ENCODE assay signal across 28 cellular contexts in genomic region chr5:73701566-73701965, GRCh38.
DNase-seq lines count a peak whose midpoint lies in the region; ATAC-seq, FAIRE-seq and TF ChIP-seq lines count a peak whose summit lies in the region.
"Had no signal": no experiment of that assay in that cellular context is flagged by ENCODE, and none has a peak within 500 bp of the region (broad histone marks: within the 10 kb centered on the region; RNA-seq: fewer than 3 reads in every experiment).

No MANE protein-coding gene starts in this region.

- no peak overlapping the region for H3K27ac Mint-ChIP-seq in astrocyte (ENCODE audit: unreplicated experiment)
- H3K27ac Mint-ChIP-seq: activated naive CD8-positive, alpha-beta T cell treated with anti-CD3 and anti-CD28 coated beads, Interleukin-2, amount 50 U/mL, for 24 hours; endodermal cell; H9; nephron; T-helper 2 cell treated with Interferon-gamma antibody and Interleukin-4, amounts not matched to agents 5 μg/mL and 100 μg/mL, for 36 hours; WTC11 had no signal

- H3K4me2 ChIP-seq in astrocyte (ENCODE audit: low read length) (no peak overlapping the region), SK-N-SH (no peak overlapping the region)
- H3K4me2 ChIP-seq: BLaER1 treated with 17β-estradiol and CSF1 and Interleukin-3, amounts not matched to agents 10 nM and 100 nM had no signal

- H3F3A ChIP-seq in SK-N-SH (replicated peaks; ENCODE audit: insufficient read depth) = no peaks in the 10 kb centered on the region

- H3K36me3 Mint-ChIP-seq in astrocyte (ENCODE audit: low read depth, unreplicated experiment) = no peaks in the 10 kb centered on the region
- H3K36me3 Mint-ChIP-seq: WTC11 had no signal

- DNase-seq in DMS53 (lab: John Stamatoyannopoulos, UW) (peak; percentile 77), HPDE6-E6E7 (ENCODE audit: extremely low spot score) (peak; percentile 81), astrocyte (ENCODE audit: low read depth) (peak; percentile 7), fibroblast of villous mesenchyme (ENCODE audit: low read depth) (peak; percentile 15), SKM-1 (lab: John Stamatoyannopoulos, UW; ENCODE audit: unreplicated experiment) (no peak), AML-193 (lab: John Stamatoyannopoulos, UW) (no peak), SK-N-SH (no peak)
- DNase-seq: ACHN; activated CD4-positive, alpha-beta T cell treated with anti-CD3 and anti-CD28 coated beads, Interleukin-2, amount 50 U/mL, for 48 hours; activated effector memory CD4-positive, alpha-beta T cell treated with anti-CD3 and anti-CD28 coated beads, Interleukin-2, amount 50 U/mL, for 16 hours; activated naive CD8-positive, alpha-beta T cell treated with anti-CD3 and anti-CD28 coated beads, Interleukin-2, amount 50 U/mL, for 24 hours; body of pancreas; colonic mucosa; endodermal cell; H9; left ventricle myocardium inferior; NCI-H1092; NCI-H2029; pancreas; Peyer's patch; stimulated activated CD4-positive, alpha-beta T cell treated with anti-CD3 and anti-CD28 coated beads, Interleukin-15, amount 100 ng/mL, for 24 hours; upper lobe of left lung had no signal

- no peak for TF ChIP-seq CTCF in astrocyte (IDR thresholded peaks at IDR 0.05; ENCODE audit: insufficient read depth, low read depth, low read length)
- TF ChIP-seq CTCF in fibroblast of villous mesenchyme (IDR thresholded peaks at IDR 0.05; ENCODE audit: insufficient read depth, low read depth, low read length) = no peak
- no peak for TF ChIP-seq CTCF in SK-N-SH (IDR thresholded peaks at IDR 0.05)

- WGBS in SK-N-SH (ENCODE audit: low lambda C conversion rate) = 75% methylated on average over 3 of the region's 3 CpGs

- H3K27me3 ChIP-seq in astrocyte (ENCODE audit: insufficient read depth, low read length) (no peaks in the 10 kb centered on the region), SK-N-SH (ENCODE audit: insufficient read depth) (no peaks in the 10 kb centered on the region)
- H3K27me3 ChIP-seq: BLaER1 treated with 17β-estradiol and CSF1 and Interleukin-3, amounts not matched to agents 10 nM and 100 nM; body of pancreas; colonic mucosa; pancreas; Peyer's patch; upper lobe of left lung had no signal

- FAIRE-seq in astrocyte (lab: Jason Lieb, UNC) = no peak
- FAIRE-seq: pancreas had no signal

- H3K27ac ChIP-seq in astrocyte (ENCODE audit: low read depth, low read length) (no peak overlapping the region), SK-N-SH (ENCODE audit: low read depth in 2 of 2, low read length in 1 of 2) (no peak overlapping the region)
- H3K27ac ChIP-seq: BLaER1 treated with 17β-estradiol and CSF1 and Interleukin-3, amounts not matched to agents 10 nM and 100 nM; body of pancreas; colonic mucosa; left ventricle myocardium inferior; pancreas; Peyer's patch; upper lobe of left lung had no signal

- H3K4me1 ChIP-seq in astrocyte (ENCODE audit: insufficient read depth, low read length) = no peaks in the 10 kb centered on the region
- H3K4me1 ChIP-seq in SK-N-SH (ENCODE audit: control insufficient read depth in 1 of 2, insufficient read depth in 2 of 2, low read depth in 1 of 2, low read length in 1 of 2) = no peaks in the 10 kb centered on the region; a peak in 2 of 4 replicates
- H3K4me1 ChIP-seq: BLaER1 treated with 17β-estradiol and CSF1 and Interleukin-3, amounts not matched to agents 10 nM and 100 nM; colonic mucosa; left ventricle myocardium inferior; pancreas; Peyer's patch had no signal

- no peaks in the 10 kb centered on the region for H4K20me1 ChIP-seq in astrocyte (ENCODE audit: insufficient read depth, low read length)
- no peaks in the 10 kb centered on the region for H4K20me1 ChIP-seq in SK-N-SH (ENCODE audit: insufficient read depth)
- H4K20me1 ChIP-seq: BLaER1 treated with 17β-estradiol and CSF1 and Interleukin-3, amounts not matched to agents 10 nM and 100 nM had no signal

- POLR2A ChIA-PET in SK-N-SH (lab: Yijun Ruan, JAX) = no interaction called here

- peaks cover 3% of the 10 kb centered on the region for H3K4me1 Mint-ChIP-seq in astrocyte (ENCODE audit: low read depth, unreplicated experiment)
- H3K4me1 Mint-ChIP-seq: activated naive CD8-positive, alpha-beta T cell treated with anti-CD3 and anti-CD28 coated beads, Interleukin-2, amount 50 U/mL, for 24 hours; H9; nephron; WTC11 had no signal

- H3K36me3 ChIP-seq in astrocyte (ENCODE audit: insufficient read depth, low read length) = no peaks in the 10 kb centered on the region
- no peaks in the 10 kb centered on the region for H3K36me3 ChIP-seq in SK-N-SH (replicated peaks in 1 of 2; ENCODE audit: control insufficient read depth in 1 of 2, insufficient read depth in 2 of 2, low read length in 1 of 2)
- H3K36me3 ChIP-seq: BLaER1 treated with 17β-estradiol and CSF1 and Interleukin-3, amounts not matched to agents 10 nM and 100 nM; colonic mucosa; left ventricle myocardium inferior; pancreas; Peyer's patch; upper lobe of left lung had no signal

- no peaks in the 10 kb centered on the region for H3K9me3 Mint-ChIP-seq in astrocyte (ENCODE audit: unreplicated experiment)
- H3K9me3 Mint-ChIP-seq: activated naive CD8-positive, alpha-beta T cell treated with anti-CD3 and anti-CD28 coated beads, Interleukin-2, amount 50 U/mL, for 24 hours; endodermal cell; H9; nephron; T-helper 2 cell treated with Interferon-gamma antibody and Interleukin-4, amounts not matched to agents 5 μg/mL and 100 μg/mL, for 36 hours; WTC11 had no signal

- no peaks in the 10 kb centered on the region for H3K9me3 ChIP-seq in astrocyte (ENCODE audit: insufficient read depth, low read depth, low read length)
- no peaks in the 10 kb centered on the region for H3K9me3 ChIP-seq in SK-N-SH
- H3K9me3 ChIP-seq: BLaER1 treated with 17β-estradiol and CSF1 and Interleukin-3, amounts not matched to agents 10 nM and 100 nM; body of pancreas; colonic mucosa; left ventricle myocardium inferior; pancreas; Peyer's patch; upper lobe of left lung had no signal

- no peak for TF ChIP-seq EP300 in SK-N-SH (IDR thresholded peaks at IDR 0.05; ENCODE audit: borderline replicate concordance in 1 of 2, low read depth in 1 of 2, low read length in 1 of 2)

- ATAC-seq in HG03442 (IDR thresholded peaks at IDR 0.05; ENCODE audit: unreplicated experiment) = no peak
- ATAC-seq: activated naive CD8-positive, alpha-beta T cell treated with anti-CD3 and anti-CD28 coated beads, Interleukin-2, amount 50 U/mL, for 24 hours; body of pancreas; sciatic nerve; WTC11 had no signal

- H3K4me3 ChIP-seq in astrocyte (ENCODE audit: insufficient read depth, low read depth, low read length) = no peak overlapping the region
- no peak overlapping the region for H3K4me3 ChIP-seq in fibroblast of villous mesenchyme (ENCODE audit: low read depth, low read length)
- no peak overlapping the region for H3K4me3 ChIP-seq in SK-N-SH (ENCODE audit: low read depth in 2 of 2, low read length in 1 of 2)
- H3K4me3 ChIP-seq: BLaER1 treated with 17β-estradiol and CSF1 and Interleukin-3, amounts not matched to agents 10 nM and 100 nM; body of pancreas; colonic mucosa; left ventricle myocardium inferior; pancreas; Peyer's patch; upper lobe of left lung had no signal

- no peak overlapping the region for H3K4me3 Mint-ChIP-seq in astrocyte (ENCODE audit: unreplicated experiment)
- H3K4me3 Mint-ChIP-seq: activated naive CD8-positive, alpha-beta T cell treated with anti-CD3 and anti-CD28 coated beads, Interleukin-2, amount 50 U/mL, for 24 hours; endodermal cell; H9; nephron; T-helper 2 cell treated with Interferon-gamma antibody and Interleukin-4, amounts not matched to agents 5 μg/mL and 100 μg/mL, for 36 hours; WTC11 had no signal

- no peaks in the 10 kb centered on the region for H3K27me3 Mint-ChIP-seq in astrocyte (ENCODE audit: low read depth, unreplicated experiment)

- no peaks in the 10 kb centered on the region for H3K9me2 ChIP-seq in SK-N-SH

- H3K9ac ChIP-seq in astrocyte (ENCODE audit: low read length) (no peak overlapping the region), SK-N-SH (no peak overlapping the region)
- H3K9ac ChIP-seq: BLaER1 treated with 17β-estradiol and CSF1 and Interleukin-3, amounts not matched to agents 10 nM and 100 nM had no signal

- CTCF ChIA-PET in SK-N-SH (lab: Yijun Ruan, JAX) = interaction anchor here (1.2 kb wide), 1 partner anchor 111 kb away, joined by 3 read pairs; no protein-coding TSS in a partner anchor

- no peak for TF ChIP-seq RAD21 in SK-N-SH (IDR thresholded peaks at IDR 0.05; ENCODE audit: low read length)

- no peak overlapping the region for H2AFZ ChIP-seq in astrocyte (ENCODE audit: low read depth, low read length)
- no peak overlapping the region for H2AFZ ChIP-seq in SK-N-SH (ENCODE audit: low read depth)

- H3K79me2 ChIP-seq in astrocyte (ENCODE audit: insufficient read depth, low read length) = no peaks in the 10 kb centered on the region
- no peaks in the 10 kb centered on the region for H3K79me2 ChIP-seq in SK-N-SH (ENCODE audit: insufficient read depth)

TF ChIP-seq in SK-N-SH, 30 proteins besides CTCF, POLR2A, EP300 and RAD21:
- TF ChIP-seq FOXJ3 (CRISPR knock-in tag; IDR thresholded peaks at IDR 0.05) (no peak), CHD2 (IDR thresholded peaks at IDR 0.05; ENCODE audit: low read length, partially characterized antibody) (no peak), YY1 (IDR thresholded peaks at IDR 0.05; ENCODE audit: low read depth) (no peak), ZBTB33 (IDR thresholded peaks at IDR 0.05; ENCODE audit: borderline replicate concordance, low read depth) (no peak), JUND (IDR thresholded peaks at IDR 0.05) (no peak), PBX3 (IDR thresholded peaks at IDR 0.05) (no peak)

Comparison
In these comparisons a context has a peak if more than half of its experiments do, and no peak if none do; other contexts are left out.
1. DNase-seq: peak in DMS53 (single experiment), HPDE6-E6E7 (single experiment), astrocyte (single experiment) and fibroblast of villous mesenchyme (single experiment); none in SKM-1 (single experiment), AML-193 (0 of 2) and SK-N-SH (single experiment).